In the genomic region with DNA sequence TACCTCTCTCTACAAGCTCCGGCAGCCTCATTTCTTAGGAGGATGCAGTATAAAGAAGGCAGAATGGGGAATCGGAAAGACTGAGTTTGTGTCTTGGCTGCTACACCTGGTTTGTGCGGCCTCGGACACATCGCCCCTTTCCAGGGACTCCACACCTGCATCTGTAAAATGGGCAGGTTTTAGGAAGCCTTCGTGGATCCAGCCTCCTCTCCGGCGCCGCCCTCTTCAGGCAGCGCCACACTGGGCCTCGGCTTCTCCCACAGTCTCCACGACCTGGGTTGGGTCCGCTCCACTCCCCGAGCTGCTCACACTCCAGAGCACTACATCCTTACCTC, we compare ENCODE assay signal across 8 cellular contexts. TPM values are rescaled to one million over a fixed set of nuclear protein-coding genes. Genes with fewer than 3 reads are reported as not detected.
DNase-seq lines count a peak whose midpoint lies in the region; ATAC-seq, FAIRE-seq and TF ChIP-seq lines count a peak whose summit lies in the region.

No MANE protein-coding gene starts in this region.

- intact Hi-C loops in dorsolateral prefrontal cortex (cut with DNase I) = loop anchor here in 1 of 2 donors (2.0 kb wide), 2 partner anchors 37 to 191 kb away; a partner anchor contains a TSS
- intact Hi-C loops in naive thymus-derived CD4-positive, alpha-beta T cell (cut with micrococcal nuclease) = loop anchor here (1.0 to 10.0 kb wide), 11 partner anchors 37 to 1295 kb away; a partner anchor contains a TSS

- no peak for DNase-seq in AG09309 (ENCODE audit: low read depth)
- no peak for DNase-seq in Karpas-422
- DNase-seq in dorsolateral prefrontal cortex = no peak
- no peak for DNase-seq in naive thymus-derived CD4-positive, alpha-beta T cell
- DNase-seq in NCI-H1436 (lab: John Stamatoyannopoulos, UW) = no peak
- DNase-seq in foreskin melanocyte = no peak
- DNase-seq in D721Med (ENCODE audit: insufficient read length, low spot score) = no peak

- peak overlapping the region; percentile 100 for H3K4me3 ChIP-seq in AG09309 (ENCODE audit: control insufficient read depth, low read depth, low read length)
- H3K4me3 ChIP-seq in Karpas-422 (ENCODE audit: low read length) = peak overlapping the region; percentile 95
- H3K4me3 ChIP-seq in dorsolateral prefrontal cortex = peak overlapping the region; percentile 74 to 100 (median 97)
- H3K4me3 ChIP-seq in naive thymus-derived CD4-positive, alpha-beta T cell (ENCODE audit: low read length) = peak overlapping the region; percentile 81

- H3K4me2 ChIP-seq in Karpas-422 (ENCODE audit: low read depth, low read length, poor library complexity, severe bottlenecking) = peak overlapping the region; percentile 73

- CTCF ChIA-PET in naive thymus-derived CD4-positive, alpha-beta T cell (lab: Charles Lee) = interaction anchor here (0.8 kb wide), 1 partner anchor 281 kb away, joined by 3 read pairs; no protein-coding TSS in a partner anchor

- no peaks in the 10 kb centered on the region for H3K27me3 Mint-ChIP-seq in naive thymus-derived CD4-positive, alpha-beta T cell

- POLR2A ChIA-PET in naive thymus-derived CD4-positive, alpha-beta T cell (lab: Charles Lee) = interaction anchor here (0.9 to 1.5 kb wide), 4 partner anchors 9 to 303 kb away, joined by 3 to 10 read pairs (median 4); a partner anchor contains a TSS

- H3K27me3 ChIP-seq in Karpas-422 (ENCODE audit: low read length) (no peaks in the 10 kb centered on the region), dorsolateral prefrontal cortex (no peaks in the 10 kb centered on the region)
- no peaks in the 10 kb centered on the region for H3K27me3 ChIP-seq in naive thymus-derived CD4-positive, alpha-beta T cell (ENCODE audit: control insufficient read depth in 2 of 2, insufficient read depth in 2 of 2, low read length in 2 of 2)

- peaks cover 12% of the 10 kb centered on the region; the same call in 1 of the 2 replicates for H3K36me3 ChIP-seq in Karpas-422 (ENCODE audit: insufficient read depth, low read length)
- H3K36me3 ChIP-seq in naive thymus-derived CD4-positive, alpha-beta T cell (ENCODE audit: control insufficient read depth in 2 of 3, insufficient read depth in 3 of 3, low read length in 3 of 3) = peaks cover 0 to 13% (median 0%) of the 10 kb centered on the region in 3 experiments

- peak overlapping the region; percentile 94 to 100 (median 98) for H3K4me3 Mint-ChIP-seq in naive thymus-derived CD4-positive, alpha-beta T cell

- H4K20me1 ChIP-seq in Karpas-422 (ENCODE audit: insufficient read depth, low read depth, low read length) = no peaks in the 10 kb centered on the region

- H3K27ac Mint-ChIP-seq in naive thymus-derived CD4-positive, alpha-beta T cell = peak overlapping the region; percentile 55 to 97 (median 94)

- peaks cover 0 to 5% (median 0%) of the 10 kb centered on the region in 11 donors for H3K9me3 Mint-ChIP-seq in naive thymus-derived CD4-positive, alpha-beta T cell

- no peaks in the 10 kb centered on the region for H3K9me2 ChIP-seq in Karpas-422 (replicated peaks; ENCODE audit: insufficient read depth, low read length)

- H3K9ac ChIP-seq in Karpas-422 (ENCODE audit: low read length) = peak overlapping the region; percentile 93

- H3K4me1 ChIP-seq in Karpas-422 (ENCODE audit: low read length) = peaks cover 21% of the 10 kb centered on the region
- H3K4me1 ChIP-seq in naive thymus-derived CD4-positive, alpha-beta T cell (ENCODE audit: control insufficient read depth in 2 of 2, insufficient read depth in 2 of 2, low read length in 2 of 2) = peaks cover 5 to 9% of the 10 kb centered on the region in 2 donors

- peaks cover 19 to 53% (median 44%) of the 10 kb centered on the region in 7 donors for H3K4me1 Mint-ChIP-seq in naive thymus-derived CD4-positive, alpha-beta T cell

- H3K27ac ChIP-seq in Karpas-422 (ENCODE audit: low read length) (peak overlapping the region; percentile 59), dorsolateral prefrontal cortex (peak overlapping the region in 54 of 59 donors; percentile 31 to 99 (median 91))
- H3K27ac ChIP-seq in naive thymus-derived CD4-positive, alpha-beta T cell (ENCODE audit: low read depth, low read length) = peak overlapping the region; percentile 76

- TF ChIP-seq CTCF in AG09309 (IDR thresholded peaks at IDR 0.05; ENCODE audit: control insufficient read depth, insufficient read depth, low read depth, low read length, missing control alignments) (no peak), dorsolateral prefrontal cortex (IDR thresholded peaks at IDR 0.05 in 54 of 56, conservative IDR thresholded peaks at IDR 0.05 in 2 of 56; ENCODE audit: low read depth in 1 of 56, partially characterized antibody in 56 of 56) (peak in 2 of 56 donors; percentile 1 to 3), D721Med (IDR thresholded peaks at IDR 0.05; ENCODE audit: insufficient read depth, missing control alignments) (no peak)

- no peaks in the 10 kb centered on the region for H3K9me3 ChIP-seq in Karpas-422 (ENCODE audit: low read length)
- no peaks in the 10 kb centered on the region for H3K9me3 ChIP-seq in naive thymus-derived CD4-positive, alpha-beta T cell (ENCODE audit: control insufficient read depth in 2 of 3, low read length in 3 of 3)

- ATAC-seq in GM19463 (IDR thresholded peaks at IDR 0.05; ENCODE audit: unreplicated experiment) = peak; percentile 2
- ATAC-seq in naive thymus-derived CD4-positive, alpha-beta T cell = peak; percentile 1

- peaks cover 0 to 8% (median 2%) of the 10 kb centered on the region in 5 donors for H3K36me3 Mint-ChIP-seq in naive thymus-derived CD4-positive, alpha-beta T cell

- peak overlapping the region; percentile 80; the same call in 1 of the 2 replicates for H2AFZ ChIP-seq in Karpas-422 (ENCODE audit: low read length)

- no peak for FAIRE-seq in D721Med (lab: Jason Lieb, UNC)

- peaks cover 62% of the 10 kb centered on the region for H3K79me2 ChIP-seq in Karpas-422 (ENCODE audit: low read length)

RNA-seq across cellular contexts. Expression of a gene that starts 0.3 kb away (rescaled TPM):
- 34.1 and 54.7 TPM in 2 replicates for total RNA-seq in Karpas-422 (2014; rRNA removed; shearing (Covaris generic); ENCODE audit: low replicate concordance)
- 100 to 1,000 TPM in 115 of 120 experiments, 10 to 100 TPM in 5; 81.6 to 316 (median 220) TPM for total RNA-seq in dorsolateral prefrontal cortex
- 10 to 100 TPM in 3 of 5 experiments, 1 to 10 TPM in 2; 8.0 to 22.2 (median 10.2) TPM for total RNA-seq in naive thymus-derived CD4-positive, alpha-beta T cell
- 10 to 100 TPM; 14.4 to 18.8 TPM for polyA plus RNA-seq in naive thymus-derived CD4-positive, alpha-beta T cell
